ENCODE assay signal across 1 cellular context in the genomic region with DNA sequence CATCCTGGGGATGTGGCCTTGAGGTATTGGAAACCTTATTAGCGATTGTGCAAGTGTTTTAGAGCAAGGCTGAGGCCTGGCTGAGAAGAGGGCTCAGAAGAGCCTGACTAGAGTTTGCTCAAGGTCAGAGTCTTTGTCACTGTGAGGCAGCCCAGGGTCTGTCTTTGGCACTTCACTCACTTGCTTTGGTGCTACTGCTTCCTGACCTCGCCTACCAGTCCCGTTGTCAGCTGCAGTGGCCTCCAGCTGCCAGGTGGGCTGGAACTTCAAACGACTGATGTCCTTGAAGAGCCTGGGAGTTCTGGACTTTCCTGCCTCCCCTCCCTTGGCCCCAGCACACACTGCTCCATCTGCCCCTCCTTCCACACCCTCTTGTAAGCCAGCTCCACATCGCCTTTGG.
TF ChIP-seq lines count a peak whose summit lies in the region.

No MANE protein-coding gene starts in this region.

TF ChIP-seq in K562, 482 proteins besides CTCF, POLR2A, EP300 and RAD21:
- TF ChIP-seq, protein P1, sequence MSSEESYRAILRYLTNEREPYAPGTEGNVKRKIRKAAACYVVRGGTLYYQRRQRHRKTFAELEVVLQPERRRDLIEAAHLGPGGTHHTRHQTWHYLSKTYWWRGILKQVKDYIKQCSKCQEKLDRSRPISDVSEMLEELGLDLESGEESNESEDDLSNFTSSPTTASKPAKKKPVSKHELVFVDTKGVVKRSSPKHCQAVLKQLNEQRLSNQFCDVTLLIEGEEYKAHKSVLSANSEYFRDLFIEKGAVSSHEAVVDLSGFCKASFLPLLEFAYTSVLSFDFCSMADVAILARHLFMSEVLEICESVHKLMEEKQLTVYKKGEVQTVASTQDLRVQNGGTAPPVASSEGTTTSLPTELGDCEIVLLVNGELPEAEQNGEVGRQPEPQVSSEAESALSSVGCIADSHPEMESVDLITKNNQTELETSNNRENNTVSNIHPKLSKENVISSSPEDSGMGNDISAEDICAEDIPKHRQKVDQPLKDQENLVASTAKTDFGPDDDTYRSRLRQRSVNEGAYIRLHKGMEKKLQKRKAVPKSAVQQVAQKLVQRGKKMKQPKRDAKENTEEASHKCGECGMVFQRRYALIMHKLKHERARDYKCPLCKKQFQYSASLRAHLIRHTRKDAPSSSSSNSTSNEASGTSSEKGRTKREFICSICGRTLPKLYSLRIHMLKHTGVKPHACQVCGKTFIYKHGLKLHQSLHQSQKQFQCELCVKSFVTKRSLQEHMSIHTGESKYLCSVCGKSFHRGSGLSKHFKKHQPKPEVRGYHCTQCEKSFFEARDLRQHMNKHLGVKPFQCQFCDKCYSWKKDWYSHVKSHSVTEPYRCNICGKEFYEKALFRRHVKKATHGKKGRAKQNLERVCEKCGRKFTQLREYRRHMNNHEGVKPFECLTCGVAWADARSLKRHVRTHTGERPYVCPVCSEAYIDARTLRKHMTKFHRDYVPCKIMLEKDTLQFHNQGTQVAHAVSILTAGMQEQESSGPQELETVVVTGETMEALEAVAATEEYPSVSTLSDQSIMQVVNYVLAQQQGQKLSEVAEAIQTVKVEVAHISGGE (CRISPR knock-in tag; IDR thresholded peaks at IDR 0.05), result no peak
- TF ChIP-seq, protein P2, sequence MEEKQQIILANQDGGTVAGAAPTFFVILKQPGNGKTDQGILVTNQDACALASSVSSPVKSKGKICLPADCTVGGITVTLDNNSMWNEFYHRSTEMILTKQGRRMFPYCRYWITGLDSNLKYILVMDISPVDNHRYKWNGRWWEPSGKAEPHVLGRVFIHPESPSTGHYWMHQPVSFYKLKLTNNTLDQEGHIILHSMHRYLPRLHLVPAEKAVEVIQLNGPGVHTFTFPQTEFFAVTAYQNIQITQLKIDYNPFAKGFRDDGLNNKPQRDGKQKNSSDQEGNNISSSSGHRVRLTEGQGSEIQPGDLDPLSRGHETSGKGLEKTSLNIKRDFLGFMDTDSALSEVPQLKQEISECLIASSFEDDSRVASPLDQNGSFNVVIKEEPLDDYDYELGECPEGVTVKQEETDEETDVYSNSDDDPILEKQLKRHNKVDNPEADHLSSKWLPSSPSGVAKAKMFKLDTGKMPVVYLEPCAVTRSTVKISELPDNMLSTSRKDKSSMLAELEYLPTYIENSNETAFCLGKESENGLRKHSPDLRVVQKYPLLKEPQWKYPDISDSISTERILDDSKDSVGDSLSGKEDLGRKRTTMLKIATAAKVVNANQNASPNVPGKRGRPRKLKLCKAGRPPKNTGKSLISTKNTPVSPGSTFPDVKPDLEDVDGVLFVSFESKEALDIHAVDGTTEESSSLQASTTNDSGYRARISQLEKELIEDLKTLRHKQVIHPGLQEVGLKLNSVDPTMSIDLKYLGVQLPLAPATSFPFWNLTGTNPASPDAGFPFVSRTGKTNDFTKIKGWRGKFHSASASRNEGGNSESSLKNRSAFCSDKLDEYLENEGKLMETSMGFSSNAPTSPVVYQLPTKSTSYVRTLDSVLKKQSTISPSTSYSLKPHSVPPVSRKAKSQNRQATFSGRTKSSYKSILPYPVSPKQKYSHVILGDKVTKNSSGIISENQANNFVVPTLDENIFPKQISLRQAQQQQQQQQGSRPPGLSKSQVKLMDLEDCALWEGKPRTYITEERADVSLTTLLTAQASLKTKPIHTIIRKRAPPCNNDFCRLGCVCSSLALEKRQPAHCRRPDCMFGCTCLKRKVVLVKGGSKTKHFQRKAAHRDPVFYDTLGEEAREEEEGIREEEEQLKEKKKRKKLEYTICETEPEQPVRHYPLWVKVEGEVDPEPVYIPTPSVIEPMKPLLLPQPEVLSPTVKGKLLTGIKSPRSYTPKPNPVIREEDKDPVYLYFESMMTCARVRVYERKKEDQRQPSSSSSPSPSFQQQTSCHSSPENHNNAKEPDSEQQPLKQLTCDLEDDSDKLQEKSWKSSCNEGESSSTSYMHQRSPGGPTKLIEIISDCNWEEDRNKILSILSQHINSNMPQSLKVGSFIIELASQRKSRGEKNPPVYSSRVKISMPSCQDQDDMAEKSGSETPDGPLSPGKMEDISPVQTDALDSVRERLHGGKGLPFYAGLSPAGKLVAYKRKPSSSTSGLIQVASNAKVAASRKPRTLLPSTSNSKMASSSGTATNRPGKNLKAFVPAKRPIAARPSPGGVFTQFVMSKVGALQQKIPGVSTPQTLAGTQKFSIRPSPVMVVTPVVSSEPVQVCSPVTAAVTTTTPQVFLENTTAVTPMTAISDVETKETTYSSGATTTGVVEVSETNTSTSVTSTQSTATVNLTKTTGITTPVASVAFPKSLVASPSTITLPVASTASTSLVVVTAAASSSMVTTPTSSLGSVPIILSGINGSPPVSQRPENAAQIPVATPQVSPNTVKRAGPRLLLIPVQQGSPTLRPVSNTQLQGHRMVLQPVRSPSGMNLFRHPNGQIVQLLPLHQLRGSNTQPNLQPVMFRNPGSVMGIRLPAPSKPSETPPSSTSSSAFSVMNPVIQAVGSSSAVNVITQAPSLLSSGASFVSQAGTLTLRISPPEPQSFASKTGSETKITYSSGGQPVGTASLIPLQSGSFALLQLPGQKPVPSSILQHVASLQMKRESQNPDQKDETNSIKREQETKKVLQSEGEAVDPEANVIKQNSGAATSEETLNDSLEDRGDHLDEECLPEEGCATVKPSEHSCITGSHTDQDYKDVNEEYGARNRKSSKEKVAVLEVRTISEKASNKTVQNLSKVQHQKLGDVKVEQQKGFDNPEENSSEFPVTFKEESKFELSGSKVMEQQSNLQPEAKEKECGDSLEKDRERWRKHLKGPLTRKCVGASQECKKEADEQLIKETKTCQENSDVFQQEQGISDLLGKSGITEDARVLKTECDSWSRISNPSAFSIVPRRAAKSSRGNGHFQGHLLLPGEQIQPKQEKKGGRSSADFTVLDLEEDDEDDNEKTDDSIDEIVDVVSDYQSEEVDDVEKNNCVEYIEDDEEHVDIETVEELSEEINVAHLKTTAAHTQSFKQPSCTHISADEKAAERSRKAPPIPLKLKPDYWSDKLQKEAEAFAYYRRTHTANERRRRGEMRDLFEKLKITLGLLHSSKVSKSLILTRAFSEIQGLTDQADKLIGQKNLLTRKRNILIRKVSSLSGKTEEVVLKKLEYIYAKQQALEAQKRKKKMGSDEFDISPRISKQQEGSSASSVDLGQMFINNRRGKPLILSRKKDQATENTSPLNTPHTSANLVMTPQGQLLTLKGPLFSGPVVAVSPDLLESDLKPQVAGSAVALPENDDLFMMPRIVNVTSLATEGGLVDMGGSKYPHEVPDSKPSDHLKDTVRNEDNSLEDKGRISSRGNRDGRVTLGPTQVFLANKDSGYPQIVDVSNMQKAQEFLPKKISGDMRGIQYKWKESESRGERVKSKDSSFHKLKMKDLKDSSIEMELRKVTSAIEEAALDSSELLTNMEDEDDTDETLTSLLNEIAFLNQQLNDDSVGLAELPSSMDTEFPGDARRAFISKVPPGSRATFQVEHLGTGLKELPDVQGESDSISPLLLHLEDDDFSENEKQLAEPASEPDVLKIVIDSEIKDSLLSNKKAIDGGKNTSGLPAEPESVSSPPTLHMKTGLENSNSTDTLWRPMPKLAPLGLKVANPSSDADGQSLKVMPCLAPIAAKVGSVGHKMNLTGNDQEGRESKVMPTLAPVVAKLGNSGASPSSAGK (IDR thresholded peaks at IDR 0.05), result no peak
- TF ChIP-seq ZNF224 (CRISPR knock-in tag; IDR thresholded peaks at IDR 0.05), result no peak
- TF ChIP-seq, protein P3, sequence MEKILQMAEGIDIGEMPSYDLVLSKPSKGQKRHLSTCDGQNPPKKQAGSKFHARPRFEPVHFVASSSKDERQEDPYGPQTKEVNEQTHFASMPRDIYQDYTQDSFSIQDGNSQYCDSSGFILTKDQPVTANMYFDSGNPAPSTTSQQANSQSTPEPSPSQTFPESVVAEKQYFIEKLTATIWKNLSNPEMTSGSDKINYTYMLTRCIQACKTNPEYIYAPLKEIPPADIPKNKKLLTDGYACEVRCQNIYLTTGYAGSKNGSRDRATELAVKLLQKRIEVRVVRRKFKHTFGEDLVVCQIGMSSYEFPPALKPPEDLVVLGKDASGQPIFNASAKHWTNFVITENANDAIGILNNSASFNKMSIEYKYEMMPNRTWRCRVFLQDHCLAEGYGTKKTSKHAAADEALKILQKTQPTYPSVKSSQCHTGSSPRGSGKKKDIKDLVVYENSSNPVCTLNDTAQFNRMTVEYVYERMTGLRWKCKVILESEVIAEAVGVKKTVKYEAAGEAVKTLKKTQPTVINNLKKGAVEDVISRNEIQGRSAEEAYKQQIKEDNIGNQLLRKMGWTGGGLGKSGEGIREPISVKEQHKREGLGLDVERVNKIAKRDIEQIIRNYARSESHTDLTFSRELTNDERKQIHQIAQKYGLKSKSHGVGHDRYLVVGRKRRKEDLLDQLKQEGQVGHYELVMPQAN (IDR thresholded peaks at IDR 0.05; ENCODE audit: borderline replicate concordance), result no peak
- TF ChIP-seq, protein P4, sequence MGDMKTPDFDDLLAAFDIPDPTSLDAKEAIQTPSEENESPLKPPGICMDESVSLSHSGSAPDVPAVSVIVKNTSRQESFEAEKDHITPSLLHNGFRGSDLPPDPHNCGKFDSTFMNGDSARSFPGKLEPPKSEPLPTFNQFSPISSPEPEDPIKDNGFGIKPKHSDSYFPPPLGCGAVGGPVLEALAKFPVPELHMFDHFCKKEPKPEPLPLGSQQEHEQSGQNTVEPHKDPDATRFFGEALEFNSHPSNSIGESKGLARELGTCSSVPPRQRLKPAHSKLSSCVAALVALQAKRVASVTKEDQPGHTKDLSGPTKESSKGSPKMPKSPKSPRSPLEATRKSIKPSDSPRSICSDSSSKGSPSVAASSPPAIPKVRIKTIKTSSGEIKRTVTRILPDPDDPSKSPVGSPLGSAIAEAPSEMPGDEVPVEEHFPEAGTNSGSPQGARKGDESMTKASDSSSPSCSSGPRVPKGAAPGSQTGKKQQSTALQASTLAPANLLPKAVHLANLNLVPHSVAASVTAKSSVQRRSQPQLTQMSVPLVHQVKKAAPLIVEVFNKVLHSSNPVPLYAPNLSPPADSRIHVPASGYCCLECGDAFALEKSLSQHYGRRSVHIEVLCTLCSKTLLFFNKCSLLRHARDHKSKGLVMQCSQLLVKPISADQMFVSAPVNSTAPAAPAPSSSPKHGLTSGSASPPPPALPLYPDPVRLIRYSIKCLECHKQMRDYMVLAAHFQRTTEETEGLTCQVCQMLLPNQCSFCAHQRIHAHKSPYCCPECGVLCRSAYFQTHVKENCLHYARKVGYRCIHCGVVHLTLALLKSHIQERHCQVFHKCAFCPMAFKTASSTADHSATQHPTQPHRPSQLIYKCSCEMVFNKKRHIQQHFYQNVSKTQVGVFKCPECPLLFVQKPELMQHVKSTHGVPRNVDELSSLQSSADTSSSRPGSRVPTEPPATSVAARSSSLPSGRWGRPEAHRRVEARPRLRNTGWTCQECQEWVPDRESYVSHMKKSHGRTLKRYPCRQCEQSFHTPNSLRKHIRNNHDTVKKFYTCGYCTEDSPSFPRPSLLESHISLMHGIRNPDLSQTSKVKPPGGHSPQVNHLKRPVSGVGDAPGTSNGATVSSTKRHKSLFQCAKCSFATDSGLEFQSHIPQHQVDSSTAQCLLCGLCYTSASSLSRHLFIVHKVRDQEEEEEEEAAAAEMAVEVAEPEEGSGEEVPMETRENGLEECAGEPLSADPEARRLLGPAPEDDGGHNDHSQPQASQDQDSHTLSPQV (IDR thresholded peaks at IDR 0.05), result 0 out of 2 replicates have a peak, but pooled peaks have one; percentile 45
- TF ChIP-seq GATAD2A (IDR thresholded peaks at IDR 0.05), result no peak
- TF ChIP-seq, protein P5, sequence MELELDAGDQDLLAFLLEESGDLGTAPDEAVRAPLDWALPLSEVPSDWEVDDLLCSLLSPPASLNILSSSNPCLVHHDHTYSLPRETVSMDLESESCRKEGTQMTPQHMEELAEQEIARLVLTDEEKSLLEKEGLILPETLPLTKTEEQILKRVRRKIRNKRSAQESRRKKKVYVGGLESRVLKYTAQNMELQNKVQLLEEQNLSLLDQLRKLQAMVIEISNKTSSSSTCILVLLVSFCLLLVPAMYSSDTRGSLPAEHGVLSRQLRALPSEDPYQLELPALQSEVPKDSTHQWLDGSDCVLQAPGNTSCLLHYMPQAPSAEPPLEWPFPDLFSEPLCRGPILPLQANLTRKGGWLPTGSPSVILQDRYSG (tag; conservative IDR thresholded peaks at IDR 0.05; ENCODE audit: low read depth), result no peak
- TF ChIP-seq CHD1 (IDR thresholded peaks at IDR 0.05; ENCODE audit: low read length), result no peak
- TF ChIP-seq MAZ (CRISPR knock-in tag; conservative IDR thresholded peaks at IDR 0.05 in 1 of 2, IDR thresholded peaks at IDR 0.05 in 1 of 2), result no peak
- peak; percentile 26; the same call in 1 of the 2 replicates for TF ChIP-seq ZFX (CRISPR knock-in tag; IDR thresholded peaks at IDR 0.05)
- TF ChIP-seq SETDB1 (IDR thresholded peaks at IDR 0.05; ENCODE audit: low read length), result no peak
- TF ChIP-seq NFIC (IDR thresholded peaks at IDR 0.05), result no peak
- TF ChIP-seq NR2C1 (IDR thresholded peaks at IDR 0.05), result no peak
- 0 out of 2 replicates have a peak, but pooled peaks have one; percentile 13 for TF ChIP-seq NR2C1 (tag; IDR thresholded peaks at IDR 0.05)
